Comparison of ENCODE assay signal across 20 cellular contexts in the genomic region with DNA sequence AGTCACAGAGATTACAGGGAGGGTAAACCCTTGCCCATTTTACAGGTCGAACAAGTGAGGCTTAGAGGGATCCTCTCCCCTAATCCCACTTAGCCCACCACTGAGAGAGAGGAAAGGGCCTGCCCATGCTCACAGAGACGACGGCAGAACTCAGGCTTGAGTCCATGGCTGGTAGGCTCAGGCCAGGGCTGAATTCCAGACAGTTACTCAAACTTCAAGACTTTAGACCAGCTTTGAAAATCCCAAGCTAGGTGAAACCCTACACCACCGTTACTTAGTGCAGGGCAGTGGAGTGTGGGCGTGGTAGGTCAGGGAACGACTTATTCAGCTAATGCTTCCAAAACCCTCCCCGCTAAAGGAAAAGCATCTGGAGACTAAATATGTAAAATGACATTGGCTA. TPM values are rescaled to one million over a fixed set of nuclear protein-coding genes. Genes with fewer than 3 reads are reported as not detected.
DNase-seq lines count a peak whose midpoint lies in the region; ATAC-seq, FAIRE-seq and TF ChIP-seq lines count a peak whose summit lies in the region.
"Had no signal": no experiment of that assay in that cellular context is flagged by ENCODE, and none has a peak within 500 bp of the region (broad histone marks: within the 10 kb centered on the region; RNA-seq: fewer than 3 reads in every experiment).

No MANE protein-coding gene starts in this region.

- no peak overlapping the region for H2AFZ ChIP-seq in OCI-LY7 (ENCODE audit: low read length)

- no peak overlapping the region for H3K4me3 ChIP-seq in HFF-Myc (replicated peaks; ENCODE audit: low read depth, low read length)
- H3K4me3 ChIP-seq in adipocyte (ENCODE audit: low read length), result no peak overlapping the region
- H3K4me3 ChIP-seq in sigmoid colon, result no peak overlapping the region
- no peak overlapping the region for H3K4me3 ChIP-seq in OCI-LY7 (ENCODE audit: low read depth, low read length, poor library complexity, severe bottlenecking)
- H3K4me3 ChIP-seq: colonic mucosa, thyroid gland had no signal

- H4K20me1 ChIP-seq in OCI-LY7 (ENCODE audit: insufficient read depth, low read length), result no peaks in the 10 kb centered on the region

- no peak overlapping the region for H3K27ac Mint-ChIP-seq in glutamatergic neuron (ENCODE audit: unreplicated experiment)
- H3K27ac Mint-ChIP-seq: activated CD4-positive, alpha-beta memory T cell treated with anti-CD3 and anti-CD28 coated beads for 36 hours; activated T-cell treated with anti-CD3 and anti-CD28 coated beads, Interleukin-2, amount 50 U/mL, for 72 hours; CD4-positive, alpha-beta T cell; naive thymus-derived CD4-positive, alpha-beta T cell had no signal

- no peak for FAIRE-seq in GM19239 (lab: Jason Lieb, UNC)

- H3K9me3 Mint-ChIP-seq in glutamatergic neuron (ENCODE audit: unreplicated experiment), result peaks cover 1% of the 10 kb centered on the region
- H3K9me3 Mint-ChIP-seq: activated CD4-positive, alpha-beta memory T cell treated with anti-CD3 and anti-CD28 coated beads for 36 hours; activated T-cell treated with anti-CD3 and anti-CD28 coated beads, Interleukin-2, amount 50 U/mL, for 72 hours; CD4-positive, alpha-beta T cell; naive thymus-derived CD4-positive, alpha-beta T cell had no signal

- H3K4me3 Mint-ChIP-seq in glutamatergic neuron (ENCODE audit: unreplicated experiment), result no peak overlapping the region
- H3K4me3 Mint-ChIP-seq: activated CD4-positive, alpha-beta memory T cell treated with anti-CD3 and anti-CD28 coated beads for 36 hours; activated T-cell treated with anti-CD3 and anti-CD28 coated beads, Interleukin-2, amount 50 U/mL, for 72 hours; CD4-positive, alpha-beta T cell; naive thymus-derived CD4-positive, alpha-beta T cell had no signal

- no peak for ATAC-seq in GM21526 (IDR thresholded peaks at IDR 0.05; ENCODE audit: low FRiP score, unreplicated experiment)
- ATAC-seq: activated T-cell treated with anti-CD3 and anti-CD28 coated beads, Interleukin-2, amount 50 U/mL, for 72 hours had no signal

- H3K79me2 ChIP-seq in OCI-LY7 (ENCODE audit: insufficient read depth, low read depth, low read length), result no peaks in the 10 kb centered on the region

- BruUV-seq in OCI-LY7 (replicated peaks; lab: Mats Ljungman, UMichigan), result no TSS peak

- no peaks in the 10 kb centered on the region for H3K9me2 ChIP-seq in OCI-LY7 (ENCODE audit: insufficient read depth, low read length)

- TF ChIP-seq CTCF in HFF-Myc (IDR thresholded peaks at IDR 0.05; ENCODE audit: low read depth, low read length, missing control alignments) (no peak), glutamatergic neuron (IDR thresholded peaks at IDR 0.05; ENCODE audit: partially characterized antibody, unreplicated experiment) (no peak), sigmoid colon (IDR thresholded peaks at IDR 0.05) (no peak), OCI-LY7 (conservative IDR thresholded peaks at IDR 0.05; ENCODE audit: low read length) (no peak)

- TF ChIP-seq EP300 in sigmoid colon (IDR thresholded peaks at IDR 0.05), result no peak

- intact Hi-C loops in sigmoid colon (cut with DNase I), result no loop called here
- intact Hi-C loops in OCI-LY7 (cut with micrococcal nuclease; ENCODE audit: unreplicated experiment), result no loop called here

- CTCF ChIA-PET in OCI-LY7 (lab: Charles Lee; ENCODE audit: unreplicated experiment), result no interaction called here

- no peaks in the 10 kb centered on the region for H3K36me3 ChIP-seq in adipocyte (ENCODE audit: control insufficient read depth, insufficient read depth, low read length, severe bottlenecking)
- no peaks in the 10 kb centered on the region for H3K36me3 ChIP-seq in sigmoid colon
- H3K36me3 ChIP-seq in OCI-LY7 (ENCODE audit: insufficient read depth, low read length), result no peaks in the 10 kb centered on the region
- H3K36me3 ChIP-seq: colonic mucosa, thyroid gland had no signal

- H3K4me1 ChIP-seq in adipocyte (ENCODE audit: control insufficient read depth, insufficient read depth, low read length), result peaks cover 12% of the 10 kb centered on the region
- peaks cover 0 to 18% (median 6%) of the 10 kb centered on the region in 4 donors for H3K4me1 ChIP-seq in sigmoid colon
- H3K4me1 ChIP-seq in OCI-LY7 (ENCODE audit: insufficient read depth, low read length, poor library complexity, severe bottlenecking), result no peaks in the 10 kb centered on the region
- H3K4me1 ChIP-seq: colonic mucosa, thyroid gland had no signal

- H3K4me1 Mint-ChIP-seq in glutamatergic neuron (ENCODE audit: low read depth, unreplicated experiment), result no peaks in the 10 kb centered on the region
- H3K4me1 Mint-ChIP-seq: naive thymus-derived CD4-positive, alpha-beta T cell had no signal

- no peaks in the 10 kb centered on the region for H3K27me3 ChIP-seq in adipocyte (replicated peaks; ENCODE audit: control insufficient read depth, insufficient read depth, low read length)
- H3K27me3 ChIP-seq in sigmoid colon, result no peaks in the 10 kb centered on the region
- H3K27me3 ChIP-seq: colonic mucosa, thyroid gland had no signal

- 73 to 78% methylated on average over 7 of the region's 7 CpGs for WGBS in sigmoid colon, 2 donors

- H3K27ac ChIP-seq in sigmoid colon, result no peak overlapping the region
- H3K27ac ChIP-seq in OCI-LY7 (ENCODE audit: low read depth, low read length, poor library complexity, severe bottlenecking), result no peak overlapping the region
- H3K27ac ChIP-seq: colonic mucosa, thyroid gland had no signal

- peaks cover 5% of the 10 kb centered on the region for H3K27me3 Mint-ChIP-seq in glutamatergic neuron (ENCODE audit: unreplicated experiment)
- H3K27me3 Mint-ChIP-seq: CD4-positive, alpha-beta T cell had no signal

- POLR2A ChIA-PET in OCI-LY7 (lab: Charles Lee), result no interaction called here

- TF ChIP-seq POLR2A in sigmoid colon (IDR thresholded peaks at IDR 0.05), result no peak

- H3K9me3 ChIP-seq in adipocyte (ENCODE audit: control insufficient read depth, low read length) (no peaks in the 10 kb centered on the region), sigmoid colon (no peaks in the 10 kb centered on the region), OCI-LY7 (ENCODE audit: low read length) (no peaks in the 10 kb centered on the region)
- H3K9me3 ChIP-seq: colonic mucosa, thyroid gland had no signal

- DNase-seq in HFF-Myc (ENCODE audit: extremely low read depth, low read depth) (peak; percentile 39), adipocyte (ENCODE audit: low read depth) (peak; percentile 73), glutamatergic neuron (peak; percentile 8), sigmoid colon (peak; percentile 39), GM19239 (ENCODE audit: insufficient read length, low spot score) (no peak), AML-193 (lab: John Stamatoyannopoulos, UW) (no peak), OCI-LY7 (ENCODE audit: low spot score) (no peak)
- DNase-seq: activated CD4-positive, alpha-beta memory T cell treated with anti-CD3 and anti-CD28 coated beads for 36 hours; activated T-cell treated with anti-CD3 and anti-CD28 coated beads, Interleukin-2, amount 50 U/mL, for 72 hours; amniotic stem cell; colonic mucosa; DND-41; naive thymus-derived CD4-positive, alpha-beta T cell; NCI-H526 treated with DMSO at 0.1 percent for 48 hours; stimulated activated CD4-positive, alpha-beta T cell treated with anti-CD3 and anti-CD28 coated beads, Interleukin-4, amount 100 ng/mL, for 1 hour; thyroid gland had no signal

- no peak overlapping the region for H3K9ac ChIP-seq in adipocyte (ENCODE audit: low read length)

- no peak overlapping the region for H3K4me2 ChIP-seq in OCI-LY7 (ENCODE audit: low read length)

- H3K36me3 Mint-ChIP-seq in glutamatergic neuron (ENCODE audit: unreplicated experiment), result peaks cover 8% of the 10 kb centered on the region
- H3K36me3 Mint-ChIP-seq: activated CD4-positive, alpha-beta memory T cell treated with anti-CD3 and anti-CD28 coated beads for 36 hours; naive thymus-derived CD4-positive, alpha-beta T cell had no signal

RNA-seq across cellular contexts. Expression of gene GRIP2, which starts 16.4 kb away (rescaled TPM):
- total RNA-seq in glutamatergic neuron (ENCODE audit: unreplicated experiment) (0.34 TPM), sigmoid colon (1 to 10 TPM in 2 of 4 donors, under 1 TPM in 2; 0.16 to 1.7 (median 0.87) TPM), OCI-LY7 (2022) (not detected in 2 replicates)
- polyA plus RNA-seq in sigmoid colon, result under 1 TPM; under 0.01 to 0.90 (median 0.23) TPM
- not detected in 2 replicates for total RNA-seq in OCI-LY7 (2014; rRNA removed; shearing (Covaris generic))
- total RNA-seq: activated CD4-positive, alpha-beta memory T cell treated with anti-CD3 and anti-CD28 coated beads for 36 hours; CD4-positive, alpha-beta T cell; epithelial cell of proximal tubule; HT-29; naive thymus-derived CD4-positive, alpha-beta T cell had no signal
- polyA plus RNA-seq: naive thymus-derived CD4-positive, alpha-beta T cell had no signal

Comparison
In these comparisons a context has a peak if more than half of its experiments do, and no peak if none do; other contexts are left out.
1. DNase-seq: peak in HFF-Myc (single experiment), adipocyte (single experiment), glutamatergic neuron (single experiment) and sigmoid colon (single experiment); none in GM19239 (single experiment), AML-193 (0 of 2) and OCI-LY7 (single experiment).